Comparison of ENCODE assay signal across 1 cellular context in the genomic region with DNA sequence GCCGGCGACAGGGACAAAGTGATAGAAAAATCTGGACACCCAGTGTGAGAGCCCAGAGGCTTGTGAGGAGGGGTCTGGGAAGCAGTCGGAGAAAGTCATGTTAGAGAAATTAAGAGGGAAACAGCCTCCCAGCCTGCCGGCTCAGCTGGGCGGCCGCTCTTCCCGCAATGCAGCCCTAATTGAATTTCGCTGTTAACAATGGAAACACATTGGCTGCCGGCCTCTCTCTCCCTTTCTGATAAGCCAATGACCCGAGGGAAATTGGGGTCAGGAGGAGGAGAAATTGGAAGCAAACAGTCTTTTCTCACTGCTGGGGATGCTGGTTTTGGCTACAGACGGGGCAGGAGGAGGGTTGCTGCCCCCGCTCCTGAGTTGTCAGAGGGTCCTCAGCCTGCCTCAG.
TF ChIP-seq lines count a peak whose summit lies in the region.

No MANE protein-coding gene starts in this region.

TF ChIP-seq in WTC11, 78 proteins besides CTCF, POLR2A, EP300 and RAD21:
- TF ChIP-seq, protein P1, sequence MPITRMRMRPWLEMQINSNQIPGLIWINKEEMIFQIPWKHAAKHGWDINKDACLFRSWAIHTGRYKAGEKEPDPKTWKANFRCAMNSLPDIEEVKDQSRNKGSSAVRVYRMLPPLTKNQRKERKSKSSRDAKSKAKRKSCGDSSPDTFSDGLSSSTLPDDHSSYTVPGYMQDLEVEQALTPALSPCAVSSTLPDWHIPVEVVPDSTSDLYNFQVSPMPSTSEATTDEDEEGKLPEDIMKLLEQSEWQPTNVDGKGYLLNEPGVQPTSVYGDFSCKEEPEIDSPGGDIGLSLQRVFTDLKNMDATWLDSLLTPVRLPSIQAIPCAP (CRISPR knock-in tag; IDR thresholded peaks at IDR 0.05), result no peak
- TF ChIP-seq ZNF281 (CRISPR knock-in tag; IDR thresholded peaks at IDR 0.05) (no peak), AR (CRISPR knock-in tag; IDR thresholded peaks at IDR 0.05) (no peak), OVOL2 (CRISPR knock-in tag; IDR thresholded peaks at IDR 0.05; ENCODE audit: borderline replicate concordance) (no peak), GRHL2 (CRISPR knock-in tag; IDR thresholded peaks at IDR 0.05; ENCODE audit: insufficient replicate concordance, severe bottlenecking) (no peak), GTF2I (CRISPR knock-in tag; conservative IDR thresholded peaks at IDR 0.05) (no peak), ETV6 (CRISPR knock-in tag; IDR thresholded peaks at IDR 0.05) (no peak), CREM (CRISPR knock-in tag; IDR thresholded peaks at IDR 0.05) (no peak)
- TF ChIP-seq, protein P2, sequence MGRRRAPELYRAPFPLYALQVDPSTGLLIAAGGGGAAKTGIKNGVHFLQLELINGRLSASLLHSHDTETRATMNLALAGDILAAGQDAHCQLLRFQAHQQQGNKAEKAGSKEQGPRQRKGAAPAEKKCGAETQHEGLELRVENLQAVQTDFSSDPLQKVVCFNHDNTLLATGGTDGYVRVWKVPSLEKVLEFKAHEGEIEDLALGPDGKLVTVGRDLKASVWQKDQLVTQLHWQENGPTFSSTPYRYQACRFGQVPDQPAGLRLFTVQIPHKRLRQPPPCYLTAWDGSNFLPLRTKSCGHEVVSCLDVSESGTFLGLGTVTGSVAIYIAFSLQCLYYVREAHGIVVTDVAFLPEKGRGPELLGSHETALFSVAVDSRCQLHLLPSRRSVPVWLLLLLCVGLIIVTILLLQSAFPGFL (CRISPR knock-in tag; IDR thresholded peaks at IDR 0.05; ENCODE audit: borderline replicate concordance), result no peak
- TF ChIP-seq, protein P3, sequence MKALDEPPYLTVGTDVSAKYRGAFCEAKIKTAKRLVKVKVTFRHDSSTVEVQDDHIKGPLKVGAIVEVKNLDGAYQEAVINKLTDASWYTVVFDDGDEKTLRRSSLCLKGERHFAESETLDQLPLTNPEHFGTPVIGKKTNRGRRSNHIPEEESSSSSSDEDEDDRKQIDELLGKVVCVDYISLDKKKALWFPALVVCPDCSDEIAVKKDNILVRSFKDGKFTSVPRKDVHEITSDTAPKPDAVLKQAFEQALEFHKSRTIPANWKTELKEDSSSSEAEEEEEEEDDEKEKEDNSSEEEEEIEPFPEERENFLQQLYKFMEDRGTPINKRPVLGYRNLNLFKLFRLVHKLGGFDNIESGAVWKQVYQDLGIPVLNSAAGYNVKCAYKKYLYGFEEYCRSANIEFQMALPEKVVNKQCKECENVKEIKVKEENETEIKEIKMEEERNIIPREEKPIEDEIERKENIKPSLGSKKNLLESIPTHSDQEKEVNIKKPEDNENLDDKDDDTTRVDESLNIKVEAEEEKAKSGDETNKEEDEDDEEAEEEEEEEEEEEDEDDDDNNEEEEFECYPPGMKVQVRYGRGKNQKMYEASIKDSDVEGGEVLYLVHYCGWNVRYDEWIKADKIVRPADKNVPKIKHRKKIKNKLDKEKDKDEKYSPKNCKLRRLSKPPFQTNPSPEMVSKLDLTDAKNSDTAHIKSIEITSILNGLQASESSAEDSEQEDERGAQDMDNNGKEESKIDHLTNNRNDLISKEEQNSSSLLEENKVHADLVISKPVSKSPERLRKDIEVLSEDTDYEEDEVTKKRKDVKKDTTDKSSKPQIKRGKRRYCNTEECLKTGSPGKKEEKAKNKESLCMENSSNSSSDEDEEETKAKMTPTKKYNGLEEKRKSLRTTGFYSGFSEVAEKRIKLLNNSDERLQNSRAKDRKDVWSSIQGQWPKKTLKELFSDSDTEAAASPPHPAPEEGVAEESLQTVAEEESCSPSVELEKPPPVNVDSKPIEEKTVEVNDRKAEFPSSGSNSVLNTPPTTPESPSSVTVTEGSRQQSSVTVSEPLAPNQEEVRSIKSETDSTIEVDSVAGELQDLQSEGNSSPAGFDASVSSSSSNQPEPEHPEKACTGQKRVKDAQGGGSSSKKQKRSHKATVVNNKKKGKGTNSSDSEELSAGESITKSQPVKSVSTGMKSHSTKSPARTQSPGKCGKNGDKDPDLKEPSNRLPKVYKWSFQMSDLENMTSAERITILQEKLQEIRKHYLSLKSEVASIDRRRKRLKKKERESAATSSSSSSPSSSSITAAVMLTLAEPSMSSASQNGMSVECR (CRISPR knock-in tag; IDR thresholded peaks at IDR 0.05; ENCODE audit: borderline replicate concordance), result no peak
- TF ChIP-seq, protein P4, sequence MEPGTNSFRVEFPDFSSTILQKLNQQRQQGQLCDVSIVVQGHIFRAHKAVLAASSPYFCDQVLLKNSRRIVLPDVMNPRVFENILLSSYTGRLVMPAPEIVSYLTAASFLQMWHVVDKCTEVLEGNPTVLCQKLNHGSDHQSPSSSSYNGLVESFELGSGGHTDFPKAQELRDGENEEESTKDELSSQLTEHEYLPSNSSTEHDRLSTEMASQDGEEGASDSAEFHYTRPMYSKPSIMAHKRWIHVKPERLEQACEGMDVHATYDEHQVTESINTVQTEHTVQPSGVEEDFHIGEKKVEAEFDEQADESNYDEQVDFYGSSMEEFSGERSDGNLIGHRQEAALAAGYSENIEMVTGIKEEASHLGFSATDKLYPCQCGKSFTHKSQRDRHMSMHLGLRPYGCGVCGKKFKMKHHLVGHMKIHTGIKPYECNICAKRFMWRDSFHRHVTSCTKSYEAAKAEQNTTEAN (CRISPR knock-in tag; IDR thresholded peaks at IDR 0.05), result no peak
